In genomic region chr22:42673898-42674390, GRCh38 we compare ENCODE assay signal across 13 cellular contexts. TPM values are rescaled to one million over a fixed set of nuclear protein-coding genes. Genes with fewer than 3 reads are reported as not detected.
DNase-seq lines count a peak whose midpoint lies in the region; ATAC-seq, FAIRE-seq and TF ChIP-seq lines count a peak whose summit lies in the region.
"Had no signal": no experiment of that assay in that cellular context is flagged by ENCODE, and none has a peak within 500 bp of the region (broad histone marks: within the 10 kb centered on the region; RNA-seq: fewer than 3 reads in every experiment).

No MANE protein-coding gene starts in this region.

- no peaks in the 10 kb centered on the region for H3K9me2 ChIP-seq in MM.1S (replicated peaks; ENCODE audit: insufficient read depth, low read length)

- POLR2A ChIA-PET in endothelial cell of umbilical vein (lab: Charles Lee) = no interaction called here
- POLR2A ChIA-PET in activated CD4-positive, alpha-beta T cell treated with anti-CD3 and anti-CD28 coated beads, Interleukin-2, amount 10 ng/mL, durations not matched to agents 7 days and 5 days (lab: Charles Lee) = no interaction called here

- no peaks in the 10 kb centered on the region for H4K20me1 ChIP-seq in endothelial cell of umbilical vein (replicated peaks; ENCODE audit: control insufficient read depth, extremely low read depth, insufficient read depth, low read length)
- H4K20me1 ChIP-seq in MM.1S (ENCODE audit: insufficient read depth, low read length) = no peaks in the 10 kb centered on the region
- H4K20me1 ChIP-seq: BLaER1 treated with 17β-estradiol and CSF1 and Interleukin-3, amounts not matched to agents 10 nM and 100 nM had no signal

- H3K4me3 Mint-ChIP-seq in activated CD4-positive, alpha-beta T cell treated with anti-CD3 and anti-CD28 coated beads, Interleukin-2, amount 10 ng/mL, durations not matched to agents 7 days and 5 days = no peak overlapping the region

- H3K9ac ChIP-seq in endothelial cell of umbilical vein (replicated peaks; ENCODE audit: extremely low read depth, insufficient read depth, low read length) (no peak overlapping the region), MM.1S (ENCODE audit: low read length) (no peak overlapping the region)
- H3K9ac ChIP-seq: BLaER1 treated with 17β-estradiol and CSF1 and Interleukin-3, amounts not matched to agents 10 nM and 100 nM had no signal

- no peaks in the 10 kb centered on the region for H3K36me3 ChIP-seq in endothelial cell of umbilical vein (ENCODE audit: control insufficient read depth in 2 of 2, extremely low read depth in 1 of 2, insufficient read depth in 2 of 2, low read length in 2 of 2)
- H3K36me3 ChIP-seq in lower lobe of right lung = no peaks in the 10 kb centered on the region
- H3K36me3 ChIP-seq in MM.1S (replicated peaks; ENCODE audit: insufficient read depth, low read length) = no peaks in the 10 kb centered on the region
- H3K36me3 ChIP-seq: spleen, WERI-Rb-1 had no signal

- dilution Hi-C loops in endothelial cell of umbilical vein (cut with MboI; ENCODE audit: extremely low pct_ligation_motif_present, low sequenced_read_pairs) = no loop called here

- TF ChIP-seq POLR2A in endothelial cell of umbilical vein (IDR thresholded peaks at IDR 0.05; ENCODE audit: low read depth, low read length) = no peak

- H3K4me1 ChIP-seq in endothelial cell of umbilical vein (ENCODE audit: control insufficient read depth, extremely low read depth, insufficient read depth, low read length) (peaks cover 27% of the 10 kb centered on the region), lower lobe of right lung (peaks cover 28% of the 10 kb centered on the region), MM.1S (ENCODE audit: low read length) (peaks cover 6% of the 10 kb centered on the region; the same call in 1 of the 2 replicates)

- H3K27me3 ChIP-seq in endothelial cell of umbilical vein (ENCODE audit: control insufficient read depth in 2 of 2, insufficient read depth in 2 of 2, low read length in 2 of 2) (no peaks in the 10 kb centered on the region), lower lobe of right lung (ENCODE audit: low read depth) (no peaks in the 10 kb centered on the region), MM.1S (replicated peaks; ENCODE audit: insufficient read depth, low read length) (no peaks in the 10 kb centered on the region)
- H3K27me3 ChIP-seq: BLaER1 treated with 17β-estradiol and CSF1 and Interleukin-3, amounts not matched to agents 10 nM and 100 nM; spleen had no signal

- no peak overlapping the region for H3K4me3 ChIP-seq in endothelial cell of umbilical vein (replicated peaks in 1 of 3; ENCODE audit: insufficient read depth in 1 of 3, low read depth in 1 of 3, low read length in 3 of 3)
- no peak overlapping the region for H3K4me3 ChIP-seq in lower lobe of right lung
- H3K4me3 ChIP-seq in MM.1S (ENCODE audit: low read length) = no peak overlapping the region
- H3K4me3 ChIP-seq: BLaER1 treated with 17β-estradiol and CSF1 and Interleukin-3, amounts not matched to agents 10 nM and 100 nM; spleen had no signal

- FAIRE-seq in endothelial cell of umbilical vein (lab: Jason Lieb, UNC) = no peak

- H3K27me3 Mint-ChIP-seq in activated CD4-positive, alpha-beta T cell treated with anti-CD3 and anti-CD28 coated beads, Interleukin-2, amount 10 ng/mL, durations not matched to agents 7 days and 5 days = no peaks in the 10 kb centered on the region

- H3F3A ChIP-seq in MM.1S (ENCODE audit: insufficient read depth, low read length) = no peaks in the 10 kb centered on the region

- no peaks in the 10 kb centered on the region for H3K79me2 ChIP-seq in endothelial cell of umbilical vein (ENCODE audit: control insufficient read depth, insufficient read depth, low read length)
- no peaks in the 10 kb centered on the region for H3K79me2 ChIP-seq in MM.1S (ENCODE audit: low read length)

- H2AFZ ChIP-seq in endothelial cell of umbilical vein (ENCODE audit: low read depth, low read length) (no peak overlapping the region), MM.1S (ENCODE audit: low read length) (no peak overlapping the region)

- H3K9me1 ChIP-seq in endothelial cell of umbilical vein (replicated peaks; ENCODE audit: control insufficient read depth, extremely low read depth, insufficient read depth, low read length) = no peaks in the 10 kb centered on the region

- H3K9me3 ChIP-seq in endothelial cell of umbilical vein (replicated peaks; ENCODE audit: control insufficient read depth, insufficient read depth, low read length) (no peaks in the 10 kb centered on the region), lower lobe of right lung (no peaks in the 10 kb centered on the region), MM.1S (replicated peaks; ENCODE audit: insufficient read depth, low read length) (no peaks in the 10 kb centered on the region)

- intact Hi-C loops in endothelial cell of umbilical vein (cut with micrococcal nuclease) (no loop called here), lower lobe of right lung (cut with DNase I) (no loop called here)

- peaks cover 9% of the 10 kb centered on the region for H3K9me3 Mint-ChIP-seq in activated CD4-positive, alpha-beta T cell treated with anti-CD3 and anti-CD28 coated beads, Interleukin-2, amount 10 ng/mL, durations not matched to agents 7 days and 5 days

- no TSS peak for BruUV-seq in endothelial cell of umbilical vein (replicated peaks; lab: Mats Ljungman, UMichigan)

- ATAC-seq in lower lobe of right lung (peak; percentile 58 to 62), GM19395 (IDR thresholded peaks at IDR 0.05; ENCODE audit: unreplicated experiment) (no peak)

- no peak for TF ChIP-seq CTCF in endothelial cell of umbilical vein (IDR thresholded peaks at IDR 0.05; ENCODE audit: extremely low read depth in 1 of 2, insufficient read depth in 1 of 2, low read depth in 1 of 2, low read length in 2 of 2)
- TF ChIP-seq CTCF in lower lobe of right lung (IDR thresholded peaks at IDR 0.05) = no peak
- TF ChIP-seq CTCF in MM.1S (IDR thresholded peaks at IDR 0.05; ENCODE audit: low read length) = no peak

- H3K27ac ChIP-seq in endothelial cell of umbilical vein (ENCODE audit: insufficient read depth, low read depth, low read length) = no peak overlapping the region
- H3K27ac ChIP-seq in lower lobe of right lung = peak overlapping the region; percentile 46
- no peak overlapping the region for H3K27ac ChIP-seq in MM.1S (ENCODE audit: low read length)
- H3K27ac ChIP-seq: BLaER1 treated with 17β-estradiol and CSF1 and Interleukin-3, amounts not matched to agents 10 nM and 100 nM; WERI-Rb-1 had no signal

- peaks cover 13% of the 10 kb centered on the region for H3K4me1 Mint-ChIP-seq in activated CD4-positive, alpha-beta T cell treated with anti-CD3 and anti-CD28 coated beads, Interleukin-2, amount 10 ng/mL, durations not matched to agents 7 days and 5 days

- H3K36me3 Mint-ChIP-seq in activated CD4-positive, alpha-beta T cell treated with anti-CD3 and anti-CD28 coated beads, Interleukin-2, amount 10 ng/mL, durations not matched to agents 7 days and 5 days (ENCODE audit: low read depth) = no peaks in the 10 kb centered on the region

- no peak overlapping the region for H3K27ac Mint-ChIP-seq in activated CD4-positive, alpha-beta T cell treated with anti-CD3 and anti-CD28 coated beads, Interleukin-2, amount 10 ng/mL, durations not matched to agents 7 days and 5 days

- H3K4me2 ChIP-seq in endothelial cell of umbilical vein (ENCODE audit: insufficient read depth, low read length) = no peak overlapping the region
- H3K4me2 ChIP-seq in MM.1S (ENCODE audit: low read depth, low read length) = no peak overlapping the region
- H3K4me2 ChIP-seq: BLaER1 treated with 17β-estradiol and CSF1 and Interleukin-3, amounts not matched to agents 10 nM and 100 nM had no signal

- CTCF ChIA-PET in endothelial cell of umbilical vein (lab: Charles Lee) = no interaction called here
- CTCF ChIA-PET in activated CD4-positive, alpha-beta T cell treated with anti-CD3 and anti-CD28 coated beads, Interleukin-2, amount 10 ng/mL, durations not matched to agents 7 days and 5 days (lab: Charles Lee) = no interaction called here

- DNase-seq in CD1c-positive myeloid dendritic cell (ENCODE audit: extremely low spot score) (peak; percentile 36), NCI-H2196 (lab: John Stamatoyannopoulos, UW; ENCODE audit: unreplicated experiment) (peak; percentile 80), endothelial cell of umbilical vein (ENCODE audit: low read depth, low spot score) (peak; percentile 47), lower lobe of right lung (no peak), MM.1S (no peak), NAMALWA (ENCODE audit: low spot score) (no peak)
- no peak for DNase-seq in activated CD4-positive, alpha-beta T cell treated with anti-CD3 and anti-CD28 coated beads, Interleukin-2, amount 10 ng/mL, durations not matched to agents 7 days and 5 days
- DNase-seq: hippocampal formation, NCI-H1436, spleen, WERI-Rb-1 had no signal

RNA-seq across cellular contexts. Expression of gene CYB5R3, which starts 24.8 kb away (rescaled TPM):
- total RNA-seq in endothelial cell of umbilical vein = 217 and 232 TPM in 2 replicates
- 263 and 329 TPM in 2 replicates for polyA plus RNA-seq in endothelial cell of umbilical vein
- polyA plus RNA-seq in endothelial cell of umbilical vein (2011; cell fraction: cytosol; rRNA removed) = 162 and 165 TPM in 2 replicates
- 58.9 and 72.2 TPM in 2 replicates for polyA plus RNA-seq in endothelial cell of umbilical vein (2011; cell fraction: nucleus; rRNA removed)
- 182 and 240 TPM in 2 replicates for polyA plus RNA-seq in endothelial cell of umbilical vein (2012)
- 143 and 163 TPM in 2 replicates for polyA minus RNA-seq in endothelial cell of umbilical vein
- 38.1 TPM for polyA minus RNA-seq in endothelial cell of umbilical vein (2011; cell fraction: cytosol; rRNA and poly(A)+ RNA removed)
- polyA minus RNA-seq in endothelial cell of umbilical vein (2011; cell fraction: nucleus; rRNA and poly(A)+ RNA removed) = 26.6 and 41.3 TPM in 2 replicates
- 219 TPM for total RNA-seq in lower lobe of right lung
- total RNA-seq in activated CD4-positive, alpha-beta T cell treated with anti-CD3 and anti-CD28 coated beads, Interleukin-2, amount 10 ng/mL, durations not matched to agents 7 days and 5 days = 10 to 100 TPM; 84.3 to 91.9 TPM

RNA-seq across cellular contexts. Expression of gene ATP5MGL, which starts 33.5 kb away (rescaled TPM):
- 1.0 and 1.2 TPM in 2 replicates for total RNA-seq in endothelial cell of umbilical vein
- 0.11 TPM in 1 of 2 replicates, not detected in the other for polyA plus RNA-seq in endothelial cell of umbilical vein
- not detected in 2 replicates for polyA plus RNA-seq in endothelial cell of umbilical vein (2011; cell fraction: cytosol; rRNA removed)
- 0.67 and 0.74 TPM in 2 replicates for polyA plus RNA-seq in endothelial cell of umbilical vein (2011; cell fraction: nucleus; rRNA removed)
- polyA plus RNA-seq in endothelial cell of umbilical vein (2012) = not detected in 2 replicates
- polyA minus RNA-seq in endothelial cell of umbilical vein = 1.5 and 2.1 TPM in 2 replicates
- not detected for polyA minus RNA-seq in endothelial cell of umbilical vein (2011; cell fraction: cytosol; rRNA and poly(A)+ RNA removed)
- polyA minus RNA-seq in endothelial cell of umbilical vein (2011; cell fraction: nucleus; rRNA and poly(A)+ RNA removed) = 2.2 and 2.6 TPM in 2 replicates
- total RNA-seq in lower lobe of right lung = 1.0 TPM
- under 1 TPM; 0.45 to 0.71 TPM for total RNA-seq in activated CD4-positive, alpha-beta T cell treated with anti-CD3 and anti-CD28 coated beads, Interleukin-2, amount 10 ng/mL, durations not matched to agents 7 days and 5 days
- polyA plus RNA-seq: spleen had no signal

RNA-seq across cellular contexts. Expression of gene A4GALT, which starts 46.7 kb away (rescaled TPM):
- 18.8 and 20.7 TPM in 2 replicates for total RNA-seq in endothelial cell of umbilical vein
- polyA plus RNA-seq in endothelial cell of umbilical vein = 5.4 and 8.7 TPM in 2 replicates
- polyA plus RNA-seq in endothelial cell of umbilical vein (2011; cell fraction: cytosol; rRNA removed) = 3.1 and 5.6 TPM in 2 replicates
- polyA plus RNA-seq in endothelial cell of umbilical vein (2011; cell fraction: nucleus; rRNA removed) = 4.2 and 4.4 TPM in 2 replicates
- polyA plus RNA-seq in endothelial cell of umbilical vein (2012) = 9.8 and 17.1 TPM in 2 replicates
- polyA minus RNA-seq in endothelial cell of umbilical vein = 2.4 and 3.9 TPM in 2 replicates
- 9.6 TPM for polyA minus RNA-seq in endothelial cell of umbilical vein (2011; cell fraction: cytosol; rRNA and poly(A)+ RNA removed)
- polyA minus RNA-seq in endothelial cell of umbilical vein (2011; cell fraction: nucleus; rRNA and poly(A)+ RNA removed) = 2.4 and 5.2 TPM in 2 replicates
- 19.4 TPM for total RNA-seq in lower lobe of right lung
- total RNA-seq in activated CD4-positive, alpha-beta T cell treated with anti-CD3 and anti-CD28 coated beads, Interleukin-2, amount 10 ng/mL, durations not matched to agents 7 days and 5 days = under 1 TPM; 0.29 to 0.35 TPM

RNA-seq across cellular contexts. Expression of gene POLDIP3, which starts 59.3 kb away (rescaled TPM):
- total RNA-seq in endothelial cell of umbilical vein = 46.6 and 60.4 TPM in 2 replicates
- polyA plus RNA-seq in endothelial cell of umbilical vein = 29.3 and 29.5 TPM in 2 replicates
- 37.7 and 39.0 TPM in 2 replicates for polyA plus RNA-seq in endothelial cell of umbilical vein (2011; cell fraction: cytosol; rRNA removed)
- 57.7 and 64.0 TPM in 2 replicates for polyA plus RNA-seq in endothelial cell of umbilical vein (2011; cell fraction: nucleus; rRNA removed)
- polyA plus RNA-seq in endothelial cell of umbilical vein (2012) = 49.4 and 55.9 TPM in 2 replicates
- 40.7 and 46.2 TPM in 2 replicates for polyA minus RNA-seq in endothelial cell of umbilical vein
- polyA minus RNA-seq in endothelial cell of umbilical vein (2011; cell fraction: cytosol; rRNA and poly(A)+ RNA removed) = 22.6 TPM
- polyA minus RNA-seq in endothelial cell of umbilical vein (2011; cell fraction: nucleus; rRNA and poly(A)+ RNA removed) = 25.2 and 28.3 TPM in 2 replicates
- total RNA-seq in lower lobe of right lung = 75.0 TPM
- 10 to 100 TPM; 83.4 to 97.7 TPM for total RNA-seq in activated CD4-positive, alpha-beta T cell treated with anti-CD3 and anti-CD28 coated beads, Interleukin-2, amount 10 ng/mL, durations not matched to agents 7 days and 5 days

Comparison
In these comparisons a context has a peak if more than half of its experiments do, and no peak if none do; other contexts are left out.
1. DNase-seq: peak in CD1c-positive myeloid dendritic cell (single experiment), NCI-H2196 (single experiment) and endothelial cell of umbilical vein (single experiment); none in lower lobe of right lung (single experiment), activated CD4-positive, alpha-beta T cell treated with anti-CD3 and anti-CD28 coated beads, Interleukin-2, amount 10 ng/mL, durations not matched to agents 7 days and 5 days (single experiment), MM.1S (single experiment) and NAMALWA (single experiment).
2. RNA of gene A4GALT, which starts 46.7 kb away (total RNA-seq): 18.8 to 20.7 TPM in endothelial cell of umbilical vein and 19.4 TPM in lower lobe of right lung (single experiment); 0.29 to 0.35 TPM in activated CD4-positive, alpha-beta T cell treated with anti-CD3 and anti-CD28 coated beads, Interleukin-2, amount 10 ng/mL, durations not matched to agents 7 days and 5 days; every median in the first group is over 10 times any median in the second.